In the genomic region with DNA sequence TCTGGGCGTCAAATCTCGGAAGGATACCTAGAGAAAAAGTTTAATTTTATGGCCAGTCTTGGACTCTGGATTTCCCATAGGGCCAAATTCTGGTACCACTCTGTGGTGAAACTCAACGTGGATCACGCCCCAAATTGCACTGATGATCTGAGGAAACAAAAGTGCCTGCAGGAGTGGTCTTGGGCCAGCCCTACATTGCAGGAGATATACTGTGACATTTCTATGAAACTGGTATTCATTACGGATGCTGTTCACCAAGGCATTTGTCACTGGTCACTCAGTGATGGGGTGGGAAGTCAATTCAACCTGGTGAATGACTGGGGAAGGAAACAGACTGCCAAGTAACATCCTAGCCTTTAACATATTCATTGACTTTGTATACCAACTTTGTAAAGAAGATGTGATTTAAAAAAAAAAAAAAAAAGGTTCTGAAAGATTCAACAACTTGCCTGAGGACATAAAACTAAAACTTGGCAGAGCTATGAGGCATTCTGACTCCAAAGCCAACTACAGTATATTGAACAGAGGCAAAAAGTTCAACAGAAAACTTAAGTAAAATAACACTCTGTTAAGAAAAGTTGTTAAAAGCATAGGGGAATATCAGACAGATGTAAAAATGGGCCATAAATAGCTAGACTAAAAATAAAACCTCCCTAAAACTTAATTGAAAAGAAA, we compare ENCODE assay signal across 1 cellular context.
TF ChIP-seq lines count a peak whose summit lies in the region.

No MANE protein-coding gene starts in this region.

TF ChIP-seq in GM23338, 12 proteins besides CTCF, POLR2A, EP300 and RAD21 (continued from another document):
- no peak for TF ChIP-seq REST (IDR thresholded peaks at IDR 0.05; ENCODE audit: unreplicated experiment)
- TF ChIP-seq ZNF331 (CRISPR knock-in tag; IDR thresholded peaks at IDR 0.05; ENCODE audit: low read depth), result no peak
